10 cellular contexts compared by ENCODE assay signal in genomic region chr14:60251877-60252276, GRCh38. TPM values are rescaled to one million over a fixed set of nuclear protein-coding genes. Genes with fewer than 3 reads are reported as not detected.
DNase-seq lines count a peak whose midpoint lies in the region; ATAC-seq, FAIRE-seq and TF ChIP-seq lines count a peak whose summit lies in the region.
"Had no signal": no experiment of that assay in that cellular context is flagged by ENCODE, and none has a peak within 500 bp of the region (broad histone marks: within the 10 kb centered on the region; RNA-seq: fewer than 3 reads in every experiment).

No MANE protein-coding gene starts in this region.

- TF ChIP-seq POLR2A in H54 (IDR thresholded peaks at IDR 0.05; ENCODE audit: low read depth, low read length): no peak

- H3K27me3 Mint-ChIP-seq in activated T-cell treated with anti-CD3 and anti-CD28 coated beads, Interleukin-2, amount 50 U/mL, for 24 hours: no peaks in the 10 kb centered on the region
- no peaks in the 10 kb centered on the region for H3K27me3 Mint-ChIP-seq in activated CD4-positive, alpha-beta memory T cell treated with anti-CD3 and anti-CD28 coated beads, Interleukin-2, amount 10 ng/mL, durations not matched to agents 7 days and 5 days
- H3K27me3 Mint-ChIP-seq in stimulated activated naive CD8-positive, alpha-beta T cell treated with anti-CD3 and anti-CD28 coated beads, Interleukin-15, amount 100 ng/mL, for 72 hours: no peaks in the 10 kb centered on the region

- peak overlapping the region; percentile 16 for H3K27ac Mint-ChIP-seq in activated T-cell treated with anti-CD3 and anti-CD28 coated beads, Interleukin-2, amount 50 U/mL, for 24 hours
- H3K27ac Mint-ChIP-seq in activated CD4-positive, alpha-beta memory T cell treated with anti-CD3 and anti-CD28 coated beads, Interleukin-2, amount 10 ng/mL, durations not matched to agents 7 days and 5 days: no peak overlapping the region
- no peak overlapping the region for H3K27ac Mint-ChIP-seq in stimulated activated naive CD8-positive, alpha-beta T cell treated with anti-CD3 and anti-CD28 coated beads, Interleukin-15, amount 100 ng/mL, for 72 hours

- H3K4me3 ChIP-seq in iPS-20b (ENCODE audit: low read length): peak overlapping the region; percentile 89

- POLR2A ChIA-PET in activated CD4-positive, alpha-beta memory T cell treated with anti-CD3 and anti-CD28 coated beads, Interleukin-2, amount 10 ng/mL, durations not matched to agents 7 days and 5 days (lab: Charles Lee): no interaction called here

- H3K27ac ChIP-seq in iPS-20b (ENCODE audit: low read length): no peak overlapping the region

- peak overlapping the region; percentile 90; the same call in 1 of the 2 replicates for H3K9ac ChIP-seq in iPS-20b (ENCODE audit: low read depth, low read length)

- H3K4me1 Mint-ChIP-seq in activated T-cell treated with anti-CD3 and anti-CD28 coated beads, Interleukin-2, amount 50 U/mL, for 24 hours (ENCODE audit: low read depth): peaks cover 63% of the 10 kb centered on the region
- H3K4me1 Mint-ChIP-seq in activated CD4-positive, alpha-beta memory T cell treated with anti-CD3 and anti-CD28 coated beads, Interleukin-2, amount 10 ng/mL, durations not matched to agents 7 days and 5 days: peaks cover 46% of the 10 kb centered on the region
- peaks cover 52% of the 10 kb centered on the region for H3K4me1 Mint-ChIP-seq in stimulated activated naive CD8-positive, alpha-beta T cell treated with anti-CD3 and anti-CD28 coated beads, Interleukin-15, amount 100 ng/mL, for 72 hours

- no peak for FAIRE-seq in H54 (lab: Jason Lieb, UNC)

- DNase-seq in activated T-cell treated with anti-CD3 and anti-CD28 coated beads, Interleukin-2, amount 50 U/mL, for 24 hours: no peak
- no peak for DNase-seq in activated T-cell treated with anti-CD3 and anti-CD28 coated beads, Interleukin-2, amount 50 U/mL, for 1 hour
- no peak for DNase-seq in activated CD4-positive, alpha-beta memory T cell treated with anti-CD3 and anti-CD28 coated beads, Interleukin-2, amount 10 ng/mL, durations not matched to agents 7 days and 5 days
- DNase-seq in stimulated activated naive CD8-positive, alpha-beta T cell treated with anti-CD3 and anti-CD28 coated beads, Interleukin-15, amount 100 ng/mL, for 72 hours: no peak
- DNase-seq in H54 (ENCODE audit: insufficient read length, low spot score) (no peak), inferior parietal cortex (ENCODE audit: extremely low spot score) (no peak)
- DNase-seq: activated CD4-positive, alpha-beta T cell treated with anti-CD3 and anti-CD28 coated beads for 1 hour had no signal

- no peaks in the 10 kb centered on the region for H3K36me3 ChIP-seq in iPS-20b (ENCODE audit: insufficient read depth, low read depth, low read length)

- no peaks in the 10 kb centered on the region for H3K27me3 ChIP-seq in iPS-20b (ENCODE audit: insufficient read depth, low read length)

- CTCF ChIA-PET in activated CD4-positive, alpha-beta memory T cell treated with anti-CD3 and anti-CD28 coated beads, Interleukin-2, amount 10 ng/mL, durations not matched to agents 7 days and 5 days (lab: Charles Lee): interaction anchor here (1.2 kb wide), 1 partner anchor 80 kb away, joined by 5 read pairs; no protein-coding TSS in a partner anchor

- H3K9me3 ChIP-seq in iPS-20b (ENCODE audit: insufficient read depth, low read depth, low read length): no peaks in the 10 kb centered on the region

- peaks cover 26% of the 10 kb centered on the region for H3K4me1 ChIP-seq in iPS-20b (ENCODE audit: insufficient read depth, low read length)

- no peaks in the 10 kb centered on the region for H3K9me3 Mint-ChIP-seq in activated T-cell treated with anti-CD3 and anti-CD28 coated beads, Interleukin-2, amount 50 U/mL, for 24 hours
- no peaks in the 10 kb centered on the region for H3K9me3 Mint-ChIP-seq in activated CD4-positive, alpha-beta memory T cell treated with anti-CD3 and anti-CD28 coated beads, Interleukin-2, amount 10 ng/mL, durations not matched to agents 7 days and 5 days
- no peaks in the 10 kb centered on the region for H3K9me3 Mint-ChIP-seq in stimulated activated naive CD8-positive, alpha-beta T cell treated with anti-CD3 and anti-CD28 coated beads, Interleukin-15, amount 100 ng/mL, for 72 hours

- H3K36me3 Mint-ChIP-seq in activated T-cell treated with anti-CD3 and anti-CD28 coated beads, Interleukin-2, amount 50 U/mL, for 24 hours (ENCODE audit: low read depth): peaks cover 23% of the 10 kb centered on the region
- H3K36me3 Mint-ChIP-seq in activated CD4-positive, alpha-beta memory T cell treated with anti-CD3 and anti-CD28 coated beads, Interleukin-2, amount 10 ng/mL, durations not matched to agents 7 days and 5 days (ENCODE audit: low read depth): peaks cover 20% of the 10 kb centered on the region

- H3K4me3 Mint-ChIP-seq in activated T-cell treated with anti-CD3 and anti-CD28 coated beads, Interleukin-2, amount 50 U/mL, for 24 hours: peak overlapping the region; percentile 87
- peak overlapping the region; percentile 9 for H3K4me3 Mint-ChIP-seq in activated CD4-positive, alpha-beta memory T cell treated with anti-CD3 and anti-CD28 coated beads, Interleukin-2, amount 10 ng/mL, durations not matched to agents 7 days and 5 days
- peak overlapping the region; percentile 36 to 43 for H3K4me3 Mint-ChIP-seq in stimulated activated naive CD8-positive, alpha-beta T cell treated with anti-CD3 and anti-CD28 coated beads, Interleukin-15, amount 100 ng/mL, for 72 hours

- no peak for ATAC-seq in stimulated activated naive CD8-positive, alpha-beta T cell treated with anti-CD3 and anti-CD28 coated beads, Interleukin-15, amount 100 ng/mL, for 72 hours
- no peak for ATAC-seq in activated CD4-positive, CD25-positive, alpha-beta regulatory T cell treated with anti-CD3 and anti-CD28 coated beads, Interleukin-2, amount 50 U/mL, for 24 hours
- ATAC-seq: left lobe of liver had no signal

RNA-seq across cellular contexts. Expression of gene PPM1A, which starts 2.9 kb away (rescaled TPM):
- total RNA-seq in activated CD4-positive, alpha-beta memory T cell treated with anti-CD3 and anti-CD28 coated beads, Interleukin-2, amount 10 ng/mL, durations not matched to agents 7 days and 5 days: 10 to 100 TPM; 54.5 to 55.2 TPM

Comparison
In these comparisons a context has a peak if more than half of its experiments do, and no peak if none do; other contexts are left out.
1. H3K4me3 Mint-ChIP-seq: peak in every context shown above with its lines; median percentile 87 in activated T-cell treated with anti-CD3 and anti-CD28 coated beads, Interleukin-2, amount 50 U/mL, for 24 hours; 40 in stimulated activated naive CD8-positive, alpha-beta T cell treated with anti-CD3 and anti-CD28 coated beads, Interleukin-15, amount 100 ng/mL, for 72 hours; 9 in activated CD4-positive, alpha-beta memory T cell treated with anti-CD3 and anti-CD28 coated beads, Interleukin-2, amount 10 ng/mL, durations not matched to agents 7 days and 5 days.